ENCODE assay signal across 2 cellular contexts in genomic region chr3:152219769-152220255, GRCh38.
TF ChIP-seq lines count a peak whose summit lies in the region.

No MANE protein-coding gene starts in this region.

TF ChIP-seq in IMR-90, 13 proteins besides CTCF, POLR2A, EP300 and RAD21:
- TF ChIP-seq NFE2L2 (IDR thresholded peaks at IDR 0.05; ENCODE audit: low read depth, low read length) (no peak), FOS (IDR thresholded peaks at IDR 0.05; ENCODE audit: low read depth, low read length) (no peak), RCOR1 (IDR thresholded peaks at IDR 0.05; ENCODE audit: insufficient replicate concordance, low read length) (no peak), CEBPB (IDR thresholded peaks at IDR 0.05; ENCODE audit: low read depth, low read length) (no peak), MXI1 (IDR thresholded peaks at IDR 0.05; ENCODE audit: borderline replicate concordance, low read depth, low read length) (no peak), BHLHE40 (IDR thresholded peaks at IDR 0.05; ENCODE audit: low read depth, low read length) (no peak), ELK1 (IDR thresholded peaks at IDR 0.05; ENCODE audit: borderline replicate concordance, low read depth, low read length) (no peak), CHD1 (IDR thresholded peaks at IDR 0.05; ENCODE audit: low read depth, low read length) (no peak), SMC3 (IDR thresholded peaks at IDR 0.05; ENCODE audit: low read depth, low read length) (no peak), RFX5 (IDR thresholded peaks at IDR 0.05; ENCODE audit: low read depth, low read length) (no peak)

TF ChIP-seq in GM12891, 5 proteins besides CTCF, POLR2A, EP300 and RAD21:
- TF ChIP-seq POU2F2 (IDR thresholded peaks at IDR 0.05; ENCODE audit: low read depth, low read length) (no peak), SPI1 (IDR thresholded peaks at IDR 0.05; ENCODE audit: low read depth, low read length) (no peak), POLR2AphosphoS5 (IDR thresholded peaks at IDR 0.05; ENCODE audit: low read depth, low read length) (no peak), TAF1 (IDR thresholded peaks at IDR 0.05; ENCODE audit: low read depth, low read length) (no peak), PAX5 (IDR thresholded peaks at IDR 0.05; ENCODE audit: insufficient read depth, low read length, severe bottlenecking) (no peak)
